8 cellular contexts compared by ENCODE assay signal in genomic region chr6:17394192-17394611, GRCh38. TPM values are rescaled to one million over a fixed set of nuclear protein-coding genes. Genes with fewer than 3 reads are reported as not detected.
DNase-seq lines count a peak whose midpoint lies in the region; ATAC-seq and TF ChIP-seq lines count a peak whose summit lies in the region.

No MANE protein-coding gene starts in this region.

- POLR2A ChIA-PET in naive thymus-derived CD8-positive, alpha-beta T cell (lab: Charles Lee): no interaction called here

- H3K27ac ChIP-seq in BLaER1 treated with 17β-estradiol and CSF1 and Interleukin-3, amounts not matched to agents 10 nM and 100 nM: peak overlapping the region in 10 of 11 experiments; percentile 9 to 86 (median 82); a peak in 20 of 22 replicates
- peak overlapping the region; percentile 52; the same call in 1 of the 2 replicates for H3K27ac ChIP-seq in VCaP

- H3K4me1 ChIP-seq in BLaER1 treated with 17β-estradiol and CSF1 and Interleukin-3, amounts not matched to agents 10 nM and 100 nM: peaks cover 0 to 26% (median 15%) of the 10 kb centered on the region in 10 experiments; a peak in 17 of 20 replicates

- H3K36me3 ChIP-seq in BLaER1 treated with 17β-estradiol and CSF1 and Interleukin-3, amounts not matched to agents 10 nM and 100 nM: peaks cover 0 to 16% (median 9%) of the 10 kb centered on the region in 11 experiments; a peak in 7 of 22 replicates

- peaks cover 47 to 73% (median 60%) of the 10 kb centered on the region in 5 donors for H3K27me3 Mint-ChIP-seq in naive thymus-derived CD8-positive, alpha-beta T cell

- no peak for ATAC-seq in naive thymus-derived CD8-positive, alpha-beta T cell
- ATAC-seq in HG02970 (IDR thresholded peaks at IDR 0.05; ENCODE audit: low FRiP score, unreplicated experiment) (no peak), GM21529 (IDR thresholded peaks at IDR 0.05; ENCODE audit: unreplicated experiment) (no peak)

- H3K4me3 Mint-ChIP-seq in naive thymus-derived CD8-positive, alpha-beta T cell: peak overlapping the region in 9 of 10 donors; percentile 36 to 78 (median 60)

- peak overlapping the region; percentile 79 to 97 (median 89) for H3K4me2 ChIP-seq in BLaER1 treated with 17β-estradiol and CSF1 and Interleukin-3, amounts not matched to agents 10 nM and 100 nM

- DNase-seq in HS-27A (ENCODE audit: low read depth): peak; percentile 88
- DNase-seq in fibroblast of peridontal ligament (ENCODE audit: extremely low read depth): peak; percentile 71
- no peak for DNase-seq in naive thymus-derived CD8-positive, alpha-beta T cell
- no peak for DNase-seq in GM10266 (ENCODE audit: extremely low spot score)

- H3K27me3 ChIP-seq in BLaER1 treated with 17β-estradiol and CSF1 and Interleukin-3, amounts not matched to agents 10 nM and 100 nM: peaks cover 0 to 14% (median 0%) of the 10 kb centered on the region in 11 experiments; a peak in 7 of 22 replicates

- H4K20me1 ChIP-seq in BLaER1 treated with 17β-estradiol and CSF1 and Interleukin-3, amounts not matched to agents 10 nM and 100 nM: no peaks in the 10 kb centered on the region

- peak overlapping the region in 1 of 10 donors; percentile 21 for H3K27ac Mint-ChIP-seq in naive thymus-derived CD8-positive, alpha-beta T cell

- peaks cover 0 to 10% (median 2%) of the 10 kb centered on the region in 9 donors for H3K9me3 Mint-ChIP-seq in naive thymus-derived CD8-positive, alpha-beta T cell

- peak overlapping the region; percentile 72 to 92 (median 83) for H3K9ac ChIP-seq in BLaER1 treated with 17β-estradiol and CSF1 and Interleukin-3, amounts not matched to agents 10 nM and 100 nM

- H3K4me1 Mint-ChIP-seq in naive thymus-derived CD8-positive, alpha-beta T cell: peaks cover 2 to 11% (median 7%) of the 10 kb centered on the region in 4 donors

- H3K36me3 Mint-ChIP-seq in naive thymus-derived CD8-positive, alpha-beta T cell: peaks cover 0 to 3% (median 0%) of the 10 kb centered on the region in 3 donors

- H3K4me3 ChIP-seq in BLaER1 treated with 17β-estradiol and CSF1 and Interleukin-3, amounts not matched to agents 10 nM and 100 nM: peak overlapping the region; percentile 66 to 86 (median 80)

- no peak for TF ChIP-seq CTCF in VCaP (conservative IDR thresholded peaks at IDR 0.05)
- TF ChIP-seq CTCF in GM10266 (IDR thresholded peaks at IDR 0.05; ENCODE audit: control insufficient read depth, insufficient read depth, low read depth, missing control alignments): no peak

- H3K9me3 ChIP-seq in BLaER1 treated with 17β-estradiol and CSF1 and Interleukin-3, amounts not matched to agents 10 nM and 100 nM (replicated peaks in 1 of 11): peaks cover 0 to 21% (median 9%) of the 10 kb centered on the region in 11 experiments; a peak in 13 of 22 replicates

RNA-seq across cellular contexts. Expression of gene CAP2, which starts 0.8 kb away (rescaled TPM):
- not detected for total RNA-seq in naive thymus-derived CD8-positive, alpha-beta T cell
- not detected for polyA plus RNA-seq in naive thymus-derived CD8-positive, alpha-beta T cell

Comparison
In these comparisons a context has a peak if more than half of its experiments do, and no peak if none do; other contexts are left out.
1. DNase-seq: peak in HS-27A (single experiment) and fibroblast of peridontal ligament (single experiment); none in naive thymus-derived CD8-positive, alpha-beta T cell (0 of 10) and GM10266 (single experiment).